ENCODE assay signal across 8 cellular contexts in the genomic region with DNA sequence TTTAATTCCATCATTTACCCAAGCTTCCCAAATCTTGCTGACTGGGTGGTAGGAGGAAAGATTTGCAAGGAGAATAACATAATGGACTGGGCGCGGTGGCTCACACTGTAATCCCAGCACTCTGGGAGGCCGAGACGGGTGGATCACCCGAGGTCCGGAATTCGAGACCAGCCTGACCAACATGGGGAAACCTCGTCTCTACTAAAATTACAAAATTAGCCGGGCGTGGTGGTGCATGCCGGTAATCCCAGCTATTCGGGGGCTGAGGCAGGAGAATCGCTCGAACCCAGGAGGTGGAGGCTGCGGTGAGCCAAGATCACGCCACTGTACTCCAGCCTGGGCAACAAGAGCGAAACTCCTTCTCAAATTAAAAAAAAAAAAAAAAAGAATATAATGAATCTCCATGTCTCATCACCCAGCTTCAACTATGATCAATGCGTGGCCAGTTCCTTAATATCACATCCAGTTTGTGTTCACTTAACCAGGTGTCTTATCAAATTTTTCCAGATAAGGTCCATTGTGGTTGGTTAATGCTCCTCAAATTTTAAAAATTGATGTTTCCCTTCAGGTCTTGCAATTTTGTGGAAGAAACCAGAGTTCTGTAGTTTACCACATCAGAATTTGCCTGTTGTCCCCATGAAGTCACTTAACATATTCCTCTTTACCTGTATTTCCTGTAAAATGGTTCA. TPM values are rescaled to one million over a fixed set of nuclear protein-coding genes. Genes with fewer than 3 reads are reported as not detected.
A peak's percentile ranks its signal among the peaks of the same experiment; 100 is the strongest.
DNase-seq lines count a peak whose midpoint lies in the region; ATAC-seq, FAIRE-seq and TF ChIP-seq lines count a peak whose summit lies in the region.

No MANE protein-coding gene starts in this region.

- H2BK15ac ChIP-seq in IMR-90 (ENCODE audit: low read depth, low read length): no peak overlapping the region

- H3K4ac ChIP-seq in IMR-90 (ENCODE audit: low read depth, low read length): no peak overlapping the region; the same call in 1 of the 2 replicates

- BruUV-seq in IMR-90 (replicated peaks; lab: Mats Ljungman, UMichigan): no TSS peak

- no peak overlapping the region for H2AK5ac ChIP-seq in IMR-90 (ENCODE audit: low read depth, low read length)

- peak overlapping the region in 9 of 10 donors; percentile 94 to 99 (median 97) for H3K4me3 Mint-ChIP-seq in naive thymus-derived CD8-positive, alpha-beta T cell

- no peak overlapping the region; the same call in 1 of the 2 replicates for H4K5ac ChIP-seq in IMR-90 (ENCODE audit: low read depth, low read length)

- POLR2A ChIA-PET in IMR-90 (lab: Charles Lee; ENCODE audit: unreplicated experiment): interaction anchor here (0.6 to 0.7 kb wide), 2 partner anchors 38 to 705 kb away, joined by 3 read pairs; no protein-coding TSS in a partner anchor
- POLR2A ChIA-PET in naive thymus-derived CD8-positive, alpha-beta T cell (lab: Charles Lee): interaction anchor here (0.7 to 3.5 kb wide), 5 partner anchors 9 to 548 kb away, joined by 3 to 29 read pairs (median 4); a partner anchor contains a TSS

- peaks cover 0 to 64% (median 15%) of the 10 kb centered on the region in 3 donors for H3K36me3 Mint-ChIP-seq in naive thymus-derived CD8-positive, alpha-beta T cell

- H3K79me1 ChIP-seq in IMR-90 (ENCODE audit: low read depth in 1 of 2, low read length in 2 of 2): peaks cover 37 to 66% of the 10 kb centered on the region in 2 experiments

- in situ Hi-C loops in IMR-90 (cut with MboI; ENCODE audit: low sequenced_read_pairs): no loop called here

- no peak overlapping the region for H3K4me2 ChIP-seq in IMR-90 (ENCODE audit: low read depth, low read length)

- no peaks in the 10 kb centered on the region for H3K9me3 Mint-ChIP-seq in naive thymus-derived CD8-positive, alpha-beta T cell

- peak overlapping the region in 1 of 2 experiments; percentile 86; a peak in 1 of 4 replicates for H4K8ac ChIP-seq in IMR-90 (ENCODE audit: low read depth in 2 of 2, low read length in 2 of 2)

- no peak overlapping the region for H2AFZ ChIP-seq in IMR-90 (replicated peaks; ENCODE audit: low read length, poor library complexity)

- H2AK9ac ChIP-seq in IMR-90 (replicated peaks; ENCODE audit: low read depth, low read length, poor library complexity): no peak overlapping the region

- peak overlapping the region; percentile 27 for H2BK5ac ChIP-seq in IMR-90 (ENCODE audit: low read depth, low read length, poor library complexity, severe bottlenecking)

- H3K27me3 ChIP-seq in BE2C (no peaks in the 10 kb centered on the region), IMR-90 (ENCODE audit: control insufficient read depth, insufficient read depth, low read length) (no peaks in the 10 kb centered on the region), adrenal gland (no peaks in the 10 kb centered on the region)

- peak overlapping the region; percentile 49 for H3K4me3 ChIP-seq in BE2C (ENCODE audit: low read depth, low read length)
- H3K4me3 ChIP-seq in IMR-90 (ENCODE audit: insufficient read depth, low read depth, low read length): no peak overlapping the region
- H3K4me3 ChIP-seq in adrenal gland: no peak overlapping the region

- TF ChIP-seq RAD21 in IMR-90 (IDR thresholded peaks at IDR 0.05; ENCODE audit: low read length): no peak

- H3K56ac ChIP-seq in IMR-90 (ENCODE audit: extremely low read depth, insufficient read depth, low read length): no peak overlapping the region

- DNase-seq in BE2C (no peak), IMR-90 (no peak), adrenal gland (no peak), OCI-M2 (lab: John Stamatoyannopoulos, UW; ENCODE audit: unreplicated experiment) (no peak), RCC 7860 (ENCODE audit: low spot score) (no peak), GM03348 (ENCODE audit: low spot score) (no peak)
- DNase-seq in naive thymus-derived CD8-positive, alpha-beta T cell: no peak

- H3K27ac ChIP-seq in IMR-90 (ENCODE audit: insufficient read depth, low read length) (no peak overlapping the region), adrenal gland (peak overlapping the region in 4 of 5 donors; percentile 76 to 92 (median 90))

- TF ChIP-seq CTCF in BE2C (IDR thresholded peaks at IDR 0.05; ENCODE audit: low read depth, low read length) (no peak), IMR-90 (conservative IDR thresholded peaks at IDR 0.05; ENCODE audit: low read depth, low read length) (no peak), adrenal gland (IDR thresholded peaks at IDR 0.05) (no peak)

- intact Hi-C loops in IMR-90 (cut with micrococcal nuclease): loop anchor here (1.0 kb wide), 1 partner anchor 7 kb away; no protein-coding TSS in a partner anchor
- intact Hi-C loops in adrenal gland (cut with DNase I): no loop called here

- H3K27ac Mint-ChIP-seq in naive thymus-derived CD8-positive, alpha-beta T cell: peak overlapping the region in 8 of 10 donors; percentile 68 to 99 (median 96)

- H2BK120ac ChIP-seq in IMR-90 (ENCODE audit: low read depth, low read length): no peak overlapping the region

- peaks cover 32% of the 10 kb centered on the region for H4K20me1 ChIP-seq in IMR-90 (ENCODE audit: insufficient read depth, low read length)

- H3K4me1 ChIP-seq in BE2C: peaks cover 5% of the 10 kb centered on the region
- peaks cover 3% of the 10 kb centered on the region; the same call in 1 of the 2 replicates for H3K4me1 ChIP-seq in IMR-90 (ENCODE audit: control insufficient read depth, insufficient read depth, low read length)
- H3K4me1 ChIP-seq in adrenal gland (replicated peaks in 1 of 2): peaks cover 24 to 46% of the 10 kb centered on the region in 2 donors

- CTCF ChIA-PET in IMR-90 (lab: Yijun Ruan, JAX): interaction anchor here (0.5 kb wide), 1 partner anchor 293 kb away, joined by 3 read pairs; no protein-coding TSS in a partner anchor

- TF ChIP-seq POLR2A in IMR-90 (IDR thresholded peaks at IDR 0.05; ENCODE audit: low read depth, low read length): no peak
- no peak for TF ChIP-seq POLR2A in adrenal gland (IDR thresholded peaks at IDR 0.05)

- 92% methylated on average over 9 of the region's 18 CpGs; no CpG with 5 or more reads in 1 of the 2 experiments for WGBS in IMR-90 (ENCODE audit: extremely low coverage in 2 of 2, insufficient read length in 1 of 2), 2 experiments
- 86 to 95% (median 93%) methylated on average over 17 to 18 of the region's 18 CpGs for WGBS in adrenal gland, 4 donors

- no peak overlapping the region for H3K14ac ChIP-seq in IMR-90 (replicated peaks; ENCODE audit: low read depth, low read length)

- H2BK20ac ChIP-seq in IMR-90 (ENCODE audit: low read depth, low read length): no peak overlapping the region

- no peak overlapping the region for H4K91ac ChIP-seq in IMR-90 (ENCODE audit: insufficient read depth, low read depth, low read length)

- H3K9ac ChIP-seq in IMR-90 (ENCODE audit: low read depth, low read length): 0 out of 2 replicates have a peak overlapping the region, but pooled peaks have one; percentile 17

- H3K36me3 ChIP-seq in BE2C (peaks cover 66% of the 10 kb centered on the region), IMR-90 (ENCODE audit: control insufficient read depth, insufficient read depth, low read length) (peaks cover 67% of the 10 kb centered on the region), adrenal gland (replicated peaks in 1 of 2) (peaks cover 0 to 75% of the 10 kb centered on the region in 2 donors)

- 0 out of 2 replicates have a peak, but pooled peaks cover 8% of the 10 kb centered on the region for H3K9me1 ChIP-seq in IMR-90 (ENCODE audit: insufficient read depth, low read length)

- no peak for FAIRE-seq in RCC 7860 (lab: Jason Lieb, UNC)

- H3K4me1 Mint-ChIP-seq in naive thymus-derived CD8-positive, alpha-beta T cell: peaks cover 22 to 45% (median 37%) of the 10 kb centered on the region in 4 donors

- no peaks in the 10 kb centered on the region for H3K9me3 ChIP-seq in BE2C
- H3K9me3 ChIP-seq in IMR-90 (ENCODE audit: control insufficient read depth, insufficient read depth, low read length): no peaks in the 10 kb centered on the region
- H3K9me3 ChIP-seq in adrenal gland (replicated peaks in 1 of 3): no peaks in the 10 kb centered on the region

- no peak overlapping the region for H3K18ac ChIP-seq in IMR-90 (ENCODE audit: low read depth, low read length)

- H3K23ac ChIP-seq in IMR-90 (ENCODE audit: low read depth, low read length): no peak overlapping the region

- ATAC-seq in IMR-90 (ENCODE audit: low read depth) (no peak), HG03139 (IDR thresholded peaks at IDR 0.05; ENCODE audit: unreplicated experiment) (no peak)
- ATAC-seq in naive thymus-derived CD8-positive, alpha-beta T cell: no peak

- no peaks in the 10 kb centered on the region for H3K27me3 Mint-ChIP-seq in naive thymus-derived CD8-positive, alpha-beta T cell

- dilution Hi-C loops in IMR-90 (cut with HindIII; ENCODE audit: low sequenced_read_pairs, unreplicated experiment): no loop called here

RNA-seq across cellular contexts. Expression of a gene that starts 1.3 kb away (rescaled TPM):
- 162 TPM for polyA plus RNA-seq in BE2C (2012; ENCODE audit: insufficient read depth, insufficient read length, low read depth)
- total RNA-seq in IMR-90 (2012; rRNA removed) (35.0 and 36.9 TPM in 2 replicates), adrenal gland (100 to 1,000 TPM; 123 to 292 (median 182) TPM)
- polyA plus RNA-seq in IMR-90 (2012; rRNA removed) (58.3 and 59.2 TPM in 2 replicates), adrenal gland (100 to 1,000 TPM; 189 to 353 (median 289) TPM)
- 37.0 and 55.1 TPM in 2 replicates for polyA plus RNA-seq in IMR-90 (2012; cell fraction: cytosol; rRNA removed)
- polyA plus RNA-seq in IMR-90 (2012; cell fraction: nucleus; rRNA removed; ENCODE audit: low replicate concordance): 175 and 264 TPM in 2 replicates
- total RNA-seq in naive thymus-derived CD8-positive, alpha-beta T cell: 100 to 1,000 TPM; 126 to 128 TPM
- polyA plus RNA-seq in naive thymus-derived CD8-positive, alpha-beta T cell: 10 to 100 TPM; 35.2 to 56.3 (median 37.6) TPM

RNA-seq across cellular contexts. Expression of a gene that starts 10.0 kb away (rescaled TPM):
- 1,058 TPM for polyA plus RNA-seq in BE2C (2012; ENCODE audit: insufficient read depth, insufficient read length, low read depth)
- total RNA-seq in IMR-90 (2012; rRNA removed) (855 and 876 TPM in 2 replicates), adrenal gland (100 to 1,000 TPM; 305 to 700 (median 595) TPM)
- polyA plus RNA-seq in IMR-90 (2012; rRNA removed) (1,065 and 1,068 TPM in 2 replicates), adrenal gland (100 to 1,000 TPM; 250 to 882 (median 362) TPM)
- 678 and 934 TPM in 2 replicates for polyA plus RNA-seq in IMR-90 (2012; cell fraction: cytosol; rRNA removed)
- 745 and 883 TPM in 2 replicates for polyA plus RNA-seq in IMR-90 (2012; cell fraction: nucleus; rRNA removed; ENCODE audit: low replicate concordance)
- total RNA-seq in naive thymus-derived CD8-positive, alpha-beta T cell: 100 to 1,000 TPM; 181 to 193 TPM
- 100 to 1,000 TPM; 210 to 271 (median 234) TPM for polyA plus RNA-seq in naive thymus-derived CD8-positive, alpha-beta T cell

RNA-seq across cellular contexts. Expression of a gene that starts 29.5 kb away (rescaled TPM):
- polyA plus RNA-seq in BE2C (2012; ENCODE audit: insufficient read depth, insufficient read length, low read depth): 210 TPM
- total RNA-seq in IMR-90 (2012; rRNA removed) (23.3 and 24.2 TPM in 2 replicates), adrenal gland (10 to 100 TPM; 39.4 to 94.1 (median 65.6) TPM)
- polyA plus RNA-seq in IMR-90 (2012; rRNA removed) (40.4 and 41.2 TPM in 2 replicates), adrenal gland (10 to 100 TPM; 45.8 to 92.9 (median 69.8) TPM)
- polyA plus RNA-seq in IMR-90 (2012; cell fraction: cytosol; rRNA removed): 20.9 and 33.6 TPM in 2 replicates
- polyA plus RNA-seq in IMR-90 (2012; cell fraction: nucleus; rRNA removed; ENCODE audit: low replicate concordance): 168 and 247 TPM in 2 replicates
- 10 to 100 TPM; 44.2 to 50.4 TPM for total RNA-seq in naive thymus-derived CD8-positive, alpha-beta T cell
- 10 to 100 TPM in 1 of 3 donors, 1 to 10 TPM in 2; 3.0 to 10.8 (median 9.1) TPM for polyA plus RNA-seq in naive thymus-derived CD8-positive, alpha-beta T cell

RNA-seq across cellular contexts. Expression of a gene that starts 44.7 kb away (rescaled TPM):
- polyA plus RNA-seq in BE2C (2012; ENCODE audit: insufficient read depth, insufficient read length, low read depth): 17.4 TPM
- total RNA-seq in IMR-90 (2012; rRNA removed): not detected in 2 replicates
- not detected in 2 replicates for polyA plus RNA-seq in IMR-90 (2012; rRNA removed)
- polyA plus RNA-seq in IMR-90 (2012; cell fraction: cytosol; rRNA removed): not detected in 2 replicates
- polyA plus RNA-seq in IMR-90 (2012; cell fraction: nucleus; rRNA removed; ENCODE audit: low replicate concordance): 0.03 TPM in 1 of 2 replicates, not detected in the other
- total RNA-seq in adrenal gland: 100 to 1,000 TPM in 3 of 8 donors, 10 to 100 TPM in 5; 12.2 to 140 (median 65.8) TPM
- polyA plus RNA-seq in adrenal gland: 1,000 to 10,000 TPM in 1 of 3 donors, 100 to 1,000 TPM in 1, 10 to 100 TPM in 1; 29.8 to 1,120 (median 268) TPM
- total RNA-seq in naive thymus-derived CD8-positive, alpha-beta T cell: under 1 TPM in 1 of 2 experiments, not detected in 1; 0.41 TPM
- under 1 TPM in 2 of 3 donors, not detected in 1; 0.12 to 0.23 TPM for polyA plus RNA-seq in naive thymus-derived CD8-positive, alpha-beta T cell

RNA-seq across cellular contexts. Expression of a gene that starts 49.5 kb away (rescaled TPM):
- 88.5 TPM for polyA plus RNA-seq in BE2C (2012; ENCODE audit: insufficient read depth, insufficient read length, low read depth)
- 32.5 and 37.6 TPM in 2 replicates for total RNA-seq in IMR-90 (2012; rRNA removed)
- polyA plus RNA-seq in IMR-90 (2012; rRNA removed): 29.5 and 31.7 TPM in 2 replicates
- polyA plus RNA-seq in IMR-90 (2012; cell fraction: cytosol; rRNA removed): 15.9 and 20.4 TPM in 2 replicates
- polyA plus RNA-seq in IMR-90 (2012; cell fraction: nucleus; rRNA removed; ENCODE audit: low replicate concordance): 70.7 and 100 TPM in 2 replicates
- 10 to 100 TPM; 19.1 to 44.2 (median 38.0) TPM for total RNA-seq in adrenal gland
- 10 to 100 TPM; 45.9 to 56.1 (median 49.0) TPM for polyA plus RNA-seq in adrenal gland
- total RNA-seq in naive thymus-derived CD8-positive, alpha-beta T cell: 10 to 100 TPM; 87.2 to 93.5 TPM
- polyA plus RNA-seq in naive thymus-derived CD8-positive, alpha-beta T cell: 10 to 100 TPM; 45.8 to 66.6 (median 54.5) TPM
